ENCODE assay signal across 28 cellular contexts in genomic region chr15:35648941-35649340, GRCh38.
"Had no signal": no experiment of that assay in that cellular context is flagged by ENCODE, and none has a peak within 500 bp of the region (broad histone marks: within the 10 kb centered on the region; RNA-seq: fewer than 3 reads in every experiment).

No MANE protein-coding gene starts in this region.

- H3K4me3 ChIP-seq: stomach, suprapubic skin, testis, thoracic aorta, thyroid gland, tibial artery, tibial nerve, transverse colon, upper lobe of left lung, upper lobe of right lung, uterus, vagina had no signal

- H3K27me3 Mint-ChIP-seq: stimulated activated naive B cell treated with anti-CD40 and anti-IgM and Interleukin-4, amounts not matched to agents 10 μg/mL and 1 μg/mL and 100 μg/mL, for 72 hours; stimulated activated naive CD8-positive, alpha-beta T cell treated with anti-CD3 and anti-CD28 coated beads, Interleukin-15, Interleukin-2, amounts not matched to agents 100 ng/mL and 50 ng/mL, for 24 hours had no signal

- H3K4me1 Mint-ChIP-seq: stimulated activated effector memory CD8-positive, alpha-beta T cell treated with anti-CD3 and anti-CD28 coated beads, Interleukin-12 subunit alpha, Interleukin-12 subunit beta, amount 100 ng/mL, for 72 hours; stimulated activated memory B cell treated with anti-CD40 and anti-IgM and Interleukin-4, amounts not matched to agents 10 μg/mL and 1 μg/mL and 100 μg/mL, for 72 hours; stimulated activated naive B cell treated with anti-CD40 and anti-IgM and Interleukin-4, amounts not matched to agents 10 μg/mL and 1 μg/mL and 100 μg/mL, for 72 hours; stimulated activated naive CD8-positive, alpha-beta T cell treated with anti-CD3 and anti-CD28 coated beads, Interleukin-15, amount 100 ng/mL, for 72 hours had no signal

- H3K9me3 Mint-ChIP-seq: stimulated activated effector memory CD8-positive, alpha-beta T cell treated with anti-CD3 and anti-CD28 coated beads, Interleukin-12 subunit alpha, Interleukin-12 subunit beta, amount 100 ng/mL, for 72 hours; stimulated activated naive CD8-positive, alpha-beta T cell treated with anti-CD3 and anti-CD28 coated beads, Interleukin-15, Interleukin-2, amounts not matched to agents 100 ng/mL and 50 ng/mL, for 24 hours; type B pancreatic cell had no signal

- H3K27ac Mint-ChIP-seq: stimulated activated effector memory CD8-positive, alpha-beta T cell treated with anti-CD3 and anti-CD28 coated beads, Interleukin-12 subunit alpha, Interleukin-12 subunit beta, amount 100 ng/mL, for 72 hours; stimulated activated memory B cell treated with anti-CD40 and anti-IgM and Interleukin-4, amounts not matched to agents 10 μg/mL and 1 μg/mL and 100 μg/mL, for 72 hours; stimulated activated naive B cell treated with anti-CD40 and anti-IgM and Interleukin-4, amounts not matched to agents 10 μg/mL and 1 μg/mL and 100 μg/mL, for 72 hours; stimulated activated naive CD8-positive, alpha-beta T cell treated with anti-CD3 and anti-CD28 coated beads, Interleukin-15, Interleukin-2, amounts not matched to agents 100 ng/mL and 50 ng/mL, for 24 hours; type B pancreatic cell had no signal

- H3K4me3 Mint-ChIP-seq: stimulated activated effector memory CD8-positive, alpha-beta T cell treated with anti-CD3 and anti-CD28 coated beads, Interleukin-12 subunit alpha, Interleukin-12 subunit beta, amount 100 ng/mL, for 72 hours; stimulated activated memory B cell treated with anti-CD40 and anti-IgM and Interleukin-4, amounts not matched to agents 10 μg/mL and 1 μg/mL and 100 μg/mL, for 72 hours; stimulated activated naive B cell treated with anti-CD40 and anti-IgM and Interleukin-4, amounts not matched to agents 10 μg/mL and 1 μg/mL and 100 μg/mL, for 72 hours; stimulated activated naive CD8-positive, alpha-beta T cell treated with anti-CD3 and anti-CD28 coated beads, Interleukin-15, amount 100 ng/mL, for 72 hours; stimulated activated naive CD8-positive, alpha-beta T cell treated with anti-CD3 and anti-CD28 coated beads, Interleukin-15, Interleukin-2, amounts not matched to agents 100 ng/mL and 50 ng/mL, for 24 hours; type B pancreatic cell had no signal

- DNase-seq: stimulated activated CD4-positive, alpha-beta T cell treated with anti-CD3 and anti-CD28 coated beads, Interleukin-2, amount 100 ng/mL, for 48 hours; stimulated activated CD4-positive, alpha-beta T cell treated with anti-CD3 and anti-CD28 coated beads, Interleukin-4, amount 100 ng/mL, for 1 hour; stimulated activated CD4-positive, alpha-beta T cell treated with anti-CD3 and anti-CD28 coated beads, Interleukin-4, amount 100 ng/mL, for 24 hours; stimulated activated CD4-positive, alpha-beta T cell treated with anti-CD3 and anti-CD28 coated beads, Interleukin-4, amount 100 ng/mL, for 4 hours; stimulated activated CD8-positive, alpha-beta memory T cell treated with anti-CD3 and anti-CD28 coated beads, Interleukin-4, amount 100 ng/mL, for 48 hours; stimulated activated naive B cell treated with anti-CD40 and anti-IgM and Interleukin-4, amounts not matched to agents 10 μg/mL and 1 μg/mL and 100 μg/mL, for 72 hours; stimulated activated naive CD4-positive, alpha-beta T cell; stimulated activated naive CD4-positive, alpha-beta T cell treated with Interleukin-2 at 50 U/mL for 16 hours; stimulated activated naive CD8-positive, alpha-beta T cell treated with anti-CD3 and anti-CD28 coated beads, Interleukin-15, amount 100 ng/mL, for 72 hours; stimulated activated naive CD8-positive, alpha-beta T cell treated with anti-CD3 and anti-CD28 coated beads, Interleukin-15, Interleukin-2, amounts not matched to agents 100 U/mL and 50 U/mL, for 24 hours; stomach; substantia nigra; testis; thyroid gland; tibial artery; transverse colon; trophoblast cell; upper lobe of left lung; upper lobe of right lung; uterus had no signal

- H3K27me3 ChIP-seq: stomach, suprapubic skin, testis, thyroid gland, tibial artery, tibial nerve, transverse colon, upper lobe of left lung, upper lobe of right lung, uterus, vagina had no signal

- H3K36me3 Mint-ChIP-seq: stimulated activated effector memory CD8-positive, alpha-beta T cell treated with anti-CD3 and anti-CD28 coated beads, Interleukin-12 subunit alpha, Interleukin-12 subunit beta, amount 100 ng/mL, for 72 hours; stimulated activated memory B cell treated with anti-CD40 and anti-IgM and Interleukin-4, amounts not matched to agents 10 μg/mL and 1 μg/mL and 100 μg/mL, for 72 hours; stimulated activated naive B cell treated with anti-CD40 and anti-IgM and Interleukin-4, amounts not matched to agents 10 μg/mL and 1 μg/mL and 100 μg/mL, for 72 hours; type B pancreatic cell had no signal

- H3K36me3 ChIP-seq: stomach, suprapubic skin, thoracic aorta, thyroid gland, tibial artery, tibial nerve, transverse colon, upper lobe of left lung, upper lobe of right lung, uterus, vagina had no signal

- H3K27ac ChIP-seq: stomach, suprapubic skin, testis, thoracic aorta, thyroid gland, tibial artery, tibial nerve, transverse colon, upper lobe of left lung, upper lobe of right lung, uterus, vagina had no signal

- H3K4me1 ChIP-seq: suprapubic skin, testis, thyroid gland, tibial artery, tibial nerve, transverse colon, upper lobe of left lung, upper lobe of right lung, uterus, vagina had no signal

- H3K9me3 ChIP-seq: stomach, suprapubic skin, testis, thoracic aorta, thyroid gland, tibial artery, tibial nerve, transverse colon, upper lobe of left lung, upper lobe of right lung, uterus, vagina had no signal

- ATAC-seq: stimulated activated effector memory CD8-positive, alpha-beta T cell treated with anti-CD3 and anti-CD28 coated beads, Interleukin-12 subunit alpha, Interleukin-12 subunit beta, amount 100 ng/mL, for 72 hours; stimulated activated memory B cell treated with anti-CD40 and anti-IgM and Interleukin-4, amounts not matched to agents 10 μg/mL and 1 μg/mL and 100 μg/mL, for 72 hours; stimulated activated naive B cell treated with anti-CD40 and anti-IgM and Interleukin-4, amounts not matched to agents 10 μg/mL and 1 μg/mL and 100 μg/mL, for 72 hours; stimulated activated naive CD8-positive, alpha-beta T cell treated with anti-CD3 and anti-CD28 coated beads, Interleukin-15, amount 100 ng/mL, for 72 hours; stimulated activated naive CD8-positive, alpha-beta T cell treated with anti-CD3 and anti-CD28 coated beads, Interleukin-15, Interleukin-2, amounts not matched to agents 100 U/mL and 50 U/mL, for 24 hours; upper lobe of right lung had no signal
